8 cellular contexts compared by ENCODE assay signal in genomic region chr16:683396-684066, GRCh38. TPM values are rescaled to one million over a fixed set of nuclear protein-coding genes. Genes with fewer than 3 reads are reported as not detected.
DNase-seq lines count a peak whose midpoint lies in the region; ATAC-seq, FAIRE-seq and TF ChIP-seq lines count a peak whose summit lies in the region.

No MANE protein-coding gene starts in this region.

- H3K27ac ChIP-seq in A549, result peak overlapping the region; percentile 91 to 93
- H3K27ac ChIP-seq in mesenchymal stem cell (ENCODE audit: low read length, poor library complexity, severe bottlenecking), result peak overlapping the region; percentile 14

- H3K18ac ChIP-seq in mesenchymal stem cell (ENCODE audit: low read depth in 1 of 2, low read length in 2 of 2), result peak overlapping the region; percentile 86 to 88

- no peak for TF ChIP-seq CTCF in A549 (IDR thresholded peaks at IDR 0.05)
- no peak for TF ChIP-seq CTCF in HFF-Myc (IDR thresholded peaks at IDR 0.05; ENCODE audit: low read depth, low read length, missing control alignments)
- no peak for TF ChIP-seq CTCF in astrocyte of the cerebellum (IDR thresholded peaks at IDR 0.05; ENCODE audit: low read depth, low read length, missing control alignments)

- H4K8ac ChIP-seq in mesenchymal stem cell (ENCODE audit: low read length), result peak overlapping the region; percentile 96

- peak overlapping the region; percentile 20 for H2AFZ ChIP-seq in mesenchymal stem cell (ENCODE audit: low read depth, low read length)

- H2AK5ac ChIP-seq in mesenchymal stem cell (ENCODE audit: low read length, severe bottlenecking), result no peak overlapping the region

- in situ Hi-C loops in astrocyte of the cerebellum (cut with HindIII; ENCODE audit: low sequenced_read_pairs), result no loop called here

- H2BK15ac ChIP-seq in mesenchymal stem cell (ENCODE audit: low read depth, poor library complexity, severe bottlenecking), result no peak overlapping the region

- ATAC-seq in A549 (0 out of 6 replicates have a peak, but pooled peaks of 1 of the 2 experiments have one; percentile 1), HG02884 (IDR thresholded peaks at IDR 0.05; ENCODE audit: unreplicated experiment) (no peak)

- 33% methylated on average over 16 of the region's 57 CpGs for WGBS in A549 (ENCODE audit: missing lambda C conversion rate)
- 15% methylated on average over 54 of the region's 57 CpGs for WGBS in mesenchymal stem cell

- no peak for TF ChIP-seq RAD21 in A549 (conservative IDR thresholded peaks at IDR 0.05 in 1 of 2, IDR thresholded peaks at IDR 0.05 in 1 of 2)

- peak overlapping the region; percentile 93 for H3K4me2 ChIP-seq in A549
- H3K4me2 ChIP-seq in mesenchymal stem cell (ENCODE audit: low read length, poor library complexity, severe bottlenecking), result peak overlapping the region; percentile 91

- H2BK12ac ChIP-seq in mesenchymal stem cell (ENCODE audit: low read length in 2 of 2), result peak overlapping the region in 1 of 2 experiments; percentile 51

- H3K4me1 ChIP-seq in A549, result peaks cover 38% of the 10 kb centered on the region
- peaks cover 64% of the 10 kb centered on the region for H3K4me1 ChIP-seq in mesenchymal stem cell (ENCODE audit: control insufficient read depth, insufficient read depth, low read depth, low read length)

- H3K9me3 ChIP-seq in A549, result no peaks in the 10 kb centered on the region
- no peaks in the 10 kb centered on the region for H3K9me3 ChIP-seq in mesenchymal stem cell (ENCODE audit: control insufficient read depth, low read length)

- H2BK5ac ChIP-seq in mesenchymal stem cell (ENCODE audit: low read depth, low read length, poor library complexity, severe bottlenecking), result no peak overlapping the region

- TF ChIP-seq POLR2A in A549 (IDR thresholded peaks at IDR 0.05; ENCODE audit: low read length), result no peak; the same call in 1 of the 2 replicates

- peaks cover 47 to 68% of the 10 kb centered on the region in 2 experiments for H3K36me3 ChIP-seq in mesenchymal stem cell (ENCODE audit: control insufficient read depth in 1 of 2, insufficient read depth in 2 of 2, low read depth in 1 of 2, low read length in 2 of 2)

- H4K91ac ChIP-seq in mesenchymal stem cell (ENCODE audit: low read length), result peak overlapping the region; percentile 97

- no peak overlapping the region for H2BK120ac ChIP-seq in mesenchymal stem cell (ENCODE audit: low read depth, low read length)

- FAIRE-seq in A549 (lab: Jason Lieb, UNC), result no peak

- no peaks in the 10 kb centered on the region for H3K27me3 ChIP-seq in mesenchymal stem cell (ENCODE audit: control insufficient read depth in 1 of 2, insufficient read depth in 1 of 2, low read length in 2 of 2)

- H3K4me3 ChIP-seq in A549, result peak overlapping the region; percentile 76
- peak overlapping the region; percentile 83 for H3K4me3 ChIP-seq in HFF-Myc (replicated peaks; ENCODE audit: low read depth, low read length)
- H3K4me3 ChIP-seq in astrocyte of the cerebellum (ENCODE audit: low read depth, low read length), result peak overlapping the region; percentile 55
- peak overlapping the region; percentile 81 to 85 for H3K4me3 ChIP-seq in mesenchymal stem cell (ENCODE audit: insufficient read depth in 1 of 2, low read depth in 1 of 2, low read length in 2 of 2)

- peak overlapping the region in 1 of 2 experiments; percentile 96 for H3K14ac ChIP-seq in mesenchymal stem cell (ENCODE audit: low read length in 2 of 2)

- TF ChIP-seq EP300 in A549 (IDR thresholded peaks at IDR 0.05), result no peak

- CTCF ChIA-PET in A549 (lab: Yijun Ruan, JAX), result interaction anchor here (0.7 to 1.0 kb wide), 2 partner anchors 36 to 102 kb away, joined by 3 to 4 read pairs; no protein-coding TSS in a partner anchor

- POLR2A ChIA-PET in A549 (lab: Yijun Ruan, JAX), result interaction anchor here (1.0 to 1.4 kb wide), 2 partner anchors 13 to 31 kb away, joined by 3 read pairs; no protein-coding TSS in a partner anchor

- H3K23ac ChIP-seq in mesenchymal stem cell (ENCODE audit: low read length in 2 of 2), result peak overlapping the region in 1 of 2 experiments; percentile 75

- H3K9ac ChIP-seq in mesenchymal stem cell (ENCODE audit: low read length), result peak overlapping the region; percentile 84

- H3K79me1 ChIP-seq in mesenchymal stem cell (replicated peaks; ENCODE audit: low read length, poor library complexity, severe bottlenecking), result peaks cover 31% of the 10 kb centered on the region

- peak overlapping the region in 1 of 2 experiments; percentile 89 for H3K4ac ChIP-seq in mesenchymal stem cell (ENCODE audit: low read depth in 1 of 2, low read length in 2 of 2)

- DNase-seq in A549 (ENCODE audit: low read depth in 1 of 2, low spot score in 1 of 2) (peak in 1 of 2 experiments; percentile 55), HFF-Myc (ENCODE audit: extremely low read depth, low read depth) (no peak), astrocyte of the cerebellum (ENCODE audit: low read depth) (no peak), mesenchymal stem cell (no peak), midbrain (lab: John Stamatoyannopoulos, UW) (no peak), germinal center (ENCODE audit: low spot score) (no peak)
- DNase-seq in activated CD4-positive, CD25-positive, alpha-beta regulatory T cell treated with anti-CD3 and anti-CD28 coated beads, Interleukin-2, amount 50 U/mL, for 72 hours, result no peak

TF ChIP-seq in A549, 52 proteins besides CTCF, POLR2A, EP300 and RAD21 (continues in another document):
- peak; percentile 59; the same call in 1 of the 2 replicates for TF ChIP-seq HOXA7 (CRISPR knock-in tag; IDR thresholded peaks at IDR 0.05)
- peak in 1 of 2 experiments; percentile 69; a peak in 1 of 5 replicates for TF ChIP-seq JUN (IDR thresholded peaks at IDR 0.05)
- TF ChIP-seq E2F6 (IDR thresholded peaks at IDR 0.05; ENCODE audit: borderline replicate concordance, low read depth), result peak; percentile 33; the same call in 1 of the 2 replicates
- TF ChIP-seq CHD4 (IDR thresholded peaks at IDR 0.05; ENCODE audit: borderline replicate concordance), result no peak
- TF ChIP-seq ZNF302 (CRISPR knock-in tag; IDR thresholded peaks at IDR 0.05), result no peak
- no peak for TF ChIP-seq ELK1 (IDR thresholded peaks at IDR 0.05; ENCODE audit: low read depth, low read length)
- peak; percentile 75; the same call in 1 of the 2 replicates for TF ChIP-seq RNF2 (IDR thresholded peaks at IDR 0.05; ENCODE audit: borderline replicate concordance, low read depth)

RNA-seq across cellular contexts. Expression of gene JMJD8, which starts 0.6 kb away (rescaled TPM):
- polyA plus RNA-seq in A549 (2011; rRNA removed) (37.5 and 43.8 TPM in 2 replicates), A549 (2017; fragmentation: RNase III; extraction: RNeasy Plus Mini Kit Qiagen cat#74134 plus additional on column Dnase treatment) (72.6 to 77.0 TPM (median 73.7 TPM) in 3 replicates)
- 109 and 141 TPM in 2 replicates for polyA plus RNA-seq in A549 (2012; cell fraction: cytosol; rRNA removed)
- 182 and 269 TPM in 2 replicates for polyA plus RNA-seq in A549 (2012; cell fraction: nucleus; rRNA removed)
- polyA minus RNA-seq in A549 (2011; rRNA and poly(A)+ RNA removed), result 33.6 and 39.1 TPM in 2 replicates
- 51.4 TPM for polyA plus RNA-seq in mesenchymal stem cell (2013, experiment 1 of 2)
- polyA plus RNA-seq in mesenchymal stem cell (2013, experiment 2 of 2), result 50.3 TPM

RNA-seq across cellular contexts. Expression of gene STUB1, which starts 3.3 kb away (rescaled TPM):
- 53.2 and 60.6 TPM in 2 replicates for polyA plus RNA-seq in A549 (2011; rRNA removed)
- polyA plus RNA-seq in A549 (2012; cell fraction: cytosol; rRNA removed), result 134 and 143 TPM in 2 replicates
- 123 and 167 TPM in 2 replicates for polyA plus RNA-seq in A549 (2012; cell fraction: nucleus; rRNA removed)
- 90.0 to 93.5 TPM (median 90.4 TPM) in 3 replicates for polyA plus RNA-seq in A549 (2017; fragmentation: RNase III; extraction: RNeasy Plus Mini Kit Qiagen cat#74134 plus additional on column Dnase treatment)
- 18.1 and 28.3 TPM in 2 replicates for polyA minus RNA-seq in A549 (2011; rRNA and poly(A)+ RNA removed)
- 116 TPM for polyA plus RNA-seq in mesenchymal stem cell (2013, experiment 1 of 2)
- 121 TPM for polyA plus RNA-seq in mesenchymal stem cell (2013, experiment 2 of 2)

RNA-seq across cellular contexts. Expression of gene WDR24, which starts 6.7 kb away (rescaled TPM):
- 2.7 and 3.0 TPM in 2 replicates for polyA plus RNA-seq in A549 (2011; rRNA removed)
- 7.4 and 8.0 TPM in 2 replicates for polyA plus RNA-seq in A549 (2012; cell fraction: cytosol; rRNA removed)
- 35.9 and 47.7 TPM in 2 replicates for polyA plus RNA-seq in A549 (2012; cell fraction: nucleus; rRNA removed)
- polyA plus RNA-seq in A549 (2017; fragmentation: RNase III; extraction: RNeasy Plus Mini Kit Qiagen cat#74134 plus additional on column Dnase treatment), result 5.6 to 7.6 TPM (median 6.6 TPM) in 3 replicates
- 2.8 and 5.1 TPM in 2 replicates for polyA minus RNA-seq in A549 (2011; rRNA and poly(A)+ RNA removed)
- 6.3 TPM for polyA plus RNA-seq in mesenchymal stem cell (2013, experiment 1 of 2)
- polyA plus RNA-seq in mesenchymal stem cell (2013, experiment 2 of 2), result 6.4 TPM

RNA-seq across cellular contexts. Expression of gene RHBDL1, which starts 8.1 kb away (rescaled TPM):
- polyA plus RNA-seq in A549 (2011; rRNA removed) (0.56 and 0.75 TPM in 2 replicates), A549 (2017; fragmentation: RNase III; extraction: RNeasy Plus Mini Kit Qiagen cat#74134 plus additional on column Dnase treatment) (1.2 to 1.6 TPM (median 1.4 TPM) in 3 replicates)
- 1.5 and 1.8 TPM in 2 replicates for polyA plus RNA-seq in A549 (2012; cell fraction: cytosol; rRNA removed)
- polyA plus RNA-seq in A549 (2012; cell fraction: nucleus; rRNA removed), result 19.1 and 19.7 TPM in 2 replicates
- 0.12 and 0.29 TPM in 2 replicates for polyA minus RNA-seq in A549 (2011; rRNA and poly(A)+ RNA removed)
- polyA plus RNA-seq in mesenchymal stem cell (2013, experiment 1 of 2), result 1.5 TPM
- 1.3 TPM for polyA plus RNA-seq in mesenchymal stem cell (2013, experiment 2 of 2)

RNA-seq across cellular contexts. Expression of gene RHOT2, which starts 15.6 kb away (rescaled TPM):
- polyA plus RNA-seq in A549 (2011; rRNA removed), result 33.9 and 38.0 TPM in 2 replicates
- 125 and 162 TPM in 2 replicates for polyA plus RNA-seq in A549 (2012; cell fraction: cytosol; rRNA removed)
- 953 and 1,278 TPM in 2 replicates for polyA plus RNA-seq in A549 (2012; cell fraction: nucleus; rRNA removed)
- 74.0 to 83.5 TPM (median 83.1 TPM) in 3 replicates for polyA plus RNA-seq in A549 (2017; fragmentation: RNase III; extraction: RNeasy Plus Mini Kit Qiagen cat#74134 plus additional on column Dnase treatment)
- 26.4 and 38.1 TPM in 2 replicates for polyA minus RNA-seq in A549 (2011; rRNA and poly(A)+ RNA removed)
- polyA plus RNA-seq in mesenchymal stem cell (2013, experiment 1 of 2), result 61.9 TPM
- polyA plus RNA-seq in mesenchymal stem cell (2013, experiment 2 of 2), result 56.8 TPM
